In genomic region chr19:2168619-2169424, GRCh38 we compare ENCODE assay signal across 8 cellular contexts. TPM values are rescaled to one million over a fixed set of nuclear protein-coding genes. Genes with fewer than 3 reads are reported as not detected.
DNase-seq lines count a peak whose midpoint lies in the region; ATAC-seq and TF ChIP-seq lines count a peak whose summit lies in the region.

No MANE protein-coding gene starts in this region.

- H3K27me3 Mint-ChIP-seq in T-helper 1 cell treated with Interleukin-12 subunit alpha and Interleukin-12 subunit beta and Interleukin-4 antibody, amounts not matched to agents 30 μg/mL and 1 μg/mL, for 36 hours (ENCODE audit: low read depth) = no peaks in the 10 kb centered on the region

- H3K27me3 ChIP-seq in BLaER1 treated with 17β-estradiol and CSF1 and Interleukin-3, amounts not matched to agents 10 nM and 100 nM = no peaks in the 10 kb centered on the region
- H3K27me3 ChIP-seq in hepatocyte (no peaks in the 10 kb centered on the region), gastrocnemius medialis (no peaks in the 10 kb centered on the region)

- no peak for TF ChIP-seq CTCF in hepatocyte (IDR thresholded peaks at IDR 0.05; ENCODE audit: poor library complexity)
- no peak for TF ChIP-seq CTCF in gastrocnemius medialis (IDR thresholded peaks at IDR 0.05 in 4 of 5, conservative IDR thresholded peaks at IDR 0.05 in 1 of 5)

- peak; percentile 59 for DNase-seq in GM19238 (ENCODE audit: insufficient read length, low spot score)
- DNase-seq in astrocyte of the hippocampus (ENCODE audit: low read depth, low spot score) = peak; percentile 99
- peak; percentile 96 for DNase-seq in hepatocyte (ENCODE audit: low spot score)
- DNase-seq in gastrocnemius medialis = peak; percentile 99 to 100
- DNase-seq in NCI-H774 (lab: John Stamatoyannopoulos, UW) = no peak

- no peak overlapping the region for H2AFZ ChIP-seq in hepatocyte

- peaks cover 2% of the 10 kb centered on the region for H3K36me3 Mint-ChIP-seq in T-helper 1 cell treated with Interleukin-12 subunit alpha and Interleukin-12 subunit beta and Interleukin-4 antibody, amounts not matched to agents 30 μg/mL and 1 μg/mL, for 36 hours (ENCODE audit: low read depth)

- peak overlapping the region; percentile 80 for H3K27ac Mint-ChIP-seq in T-helper 1 cell treated with Interleukin-12 subunit alpha and Interleukin-12 subunit beta and Interleukin-4 antibody, amounts not matched to agents 30 μg/mL and 1 μg/mL, for 36 hours

- H3K36me3 ChIP-seq in BLaER1 treated with 17β-estradiol and CSF1 and Interleukin-3, amounts not matched to agents 10 nM and 100 nM = peaks cover 9 to 24% (median 16%) of the 10 kb centered on the region in 11 experiments
- no peaks in the 10 kb centered on the region for H3K36me3 ChIP-seq in hepatocyte (replicated peaks; ENCODE audit: insufficient read depth, low read depth)
- H3K36me3 ChIP-seq in gastrocnemius medialis = no peaks in the 10 kb centered on the region

- H3K9me3 Mint-ChIP-seq in T-helper 1 cell treated with Interleukin-12 subunit alpha and Interleukin-12 subunit beta and Interleukin-4 antibody, amounts not matched to agents 30 μg/mL and 1 μg/mL, for 36 hours = no peaks in the 10 kb centered on the region

- H3K4me3 ChIP-seq in BLaER1 treated with 17β-estradiol and CSF1 and Interleukin-3, amounts not matched to agents 10 nM and 100 nM = peak overlapping the region; percentile 43 to 99 (median 93)
- H3K4me3 ChIP-seq in hepatocyte = no peak overlapping the region
- peak overlapping the region in 2 of 4 donors; percentile 1 to 22 for H3K4me3 ChIP-seq in gastrocnemius medialis

- TF ChIP-seq POLR2A in gastrocnemius medialis (IDR thresholded peaks at IDR 0.05) = peak; percentile 57 to 76

- H3K4me1 ChIP-seq in BLaER1 treated with 17β-estradiol and CSF1 and Interleukin-3, amounts not matched to agents 10 nM and 100 nM = peaks cover 73 to 86% (median 83%) of the 10 kb centered on the region in 10 experiments
- H3K4me1 ChIP-seq in hepatocyte (ENCODE audit: insufficient read depth) = peaks cover 69% of the 10 kb centered on the region
- peaks cover 75 to 81% of the 10 kb centered on the region in 2 donors for H3K4me1 ChIP-seq in gastrocnemius medialis

- peak overlapping the region; percentile 21 for H3K4me3 Mint-ChIP-seq in T-helper 1 cell treated with Interleukin-12 subunit alpha and Interleukin-12 subunit beta and Interleukin-4 antibody, amounts not matched to agents 30 μg/mL and 1 μg/mL, for 36 hours

- intact Hi-C loops in gastrocnemius medialis (cut with DNase I; ENCODE audit: low total_unique reads) = loop anchor here (2.0 to 10.0 kb wide), 3 partner anchors 102 to 1806 kb away; partner anchors contain the start of genes ATP5F1D, DAPK3 and MIDN

- H3K4me1 Mint-ChIP-seq in T-helper 1 cell treated with Interleukin-12 subunit alpha and Interleukin-12 subunit beta and Interleukin-4 antibody, amounts not matched to agents 30 μg/mL and 1 μg/mL, for 36 hours (ENCODE audit: low read depth) = peaks cover 38% of the 10 kb centered on the region

- H3K9me3 ChIP-seq in BLaER1 treated with 17β-estradiol and CSF1 and Interleukin-3, amounts not matched to agents 10 nM and 100 nM (replicated peaks in 1 of 11) = no peaks in the 10 kb centered on the region
- no peaks in the 10 kb centered on the region for H3K9me3 ChIP-seq in hepatocyte (ENCODE audit: low read depth)
- no peaks in the 10 kb centered on the region for H3K9me3 ChIP-seq in gastrocnemius medialis

- peaks cover 67 to 97% (median 93%) of the 10 kb centered on the region in 11 experiments for H4K20me1 ChIP-seq in BLaER1 treated with 17β-estradiol and CSF1 and Interleukin-3, amounts not matched to agents 10 nM and 100 nM
- peaks cover 44% of the 10 kb centered on the region for H4K20me1 ChIP-seq in hepatocyte (ENCODE audit: insufficient read depth, poor library complexity, severe bottlenecking)

- H3K4me2 ChIP-seq in BLaER1 treated with 17β-estradiol and CSF1 and Interleukin-3, amounts not matched to agents 10 nM and 100 nM = peak overlapping the region; percentile 90 to 99 (median 97)
- peak overlapping the region; percentile 99 for H3K4me2 ChIP-seq in hepatocyte

- H3K9ac ChIP-seq in BLaER1 treated with 17β-estradiol and CSF1 and Interleukin-3, amounts not matched to agents 10 nM and 100 nM = peak overlapping the region; percentile 95 to 99 (median 98)

- in situ Hi-C loops in gastrocnemius medialis (cut with MboI; ENCODE audit: low sequenced_read_pairs in 4 of 4) = no loop called here

- WGBS in hepatocyte (ENCODE audit: low lambda C conversion rate, missing lambda C conversion rate) = 33% methylated on average over 24 of the region's 24 CpGs

- H3K27ac ChIP-seq in BLaER1 treated with 17β-estradiol and CSF1 and Interleukin-3, amounts not matched to agents 10 nM and 100 nM = peak overlapping the region; percentile 90 to 97 (median 97)
- H3K27ac ChIP-seq in hepatocyte (peak overlapping the region; percentile 98), gastrocnemius medialis (peak overlapping the region; percentile 91 to 100 (median 96))

- H3K9me2 ChIP-seq in hepatocyte (replicated peaks; ENCODE audit: insufficient read depth) = no peaks in the 10 kb centered on the region

- H3K79me2 ChIP-seq in hepatocyte = peaks cover 88% of the 10 kb centered on the region

- peak; percentile 31 for ATAC-seq in HG03558 (IDR thresholded peaks at IDR 0.05; ENCODE audit: extremely low read depth, unreplicated experiment)
- peak; percentile 84 to 88 for ATAC-seq in gastrocnemius medialis

RNA-seq across cellular contexts. Expression of gene DOT1L, which starts 5.1 kb away (rescaled TPM):
- total RNA-seq in hepatocyte (6.9 and 9.5 TPM in 2 replicates), gastrocnemius medialis (10 to 100 TPM in 3 of 4 donors, 1 to 10 TPM in 1; 9.3 to 48.5 (median 15.8) TPM)
- 9.1 and 10.7 TPM in 2 replicates for polyA plus RNA-seq in hepatocyte

RNA-seq across cellular contexts. Expression of gene AP3D1, which starts 17.5 kb away (rescaled TPM):
- total RNA-seq in hepatocyte (92.2 and 102 TPM in 2 replicates), gastrocnemius medialis (100 to 1,000 TPM in 1 of 4 donors, 10 to 100 TPM in 3; 71.0 to 139 (median 99.0) TPM)
- 108 and 109 TPM in 2 replicates for polyA plus RNA-seq in hepatocyte
